Comparison of ENCODE assay signal across 25 cellular contexts in the genomic region with DNA sequence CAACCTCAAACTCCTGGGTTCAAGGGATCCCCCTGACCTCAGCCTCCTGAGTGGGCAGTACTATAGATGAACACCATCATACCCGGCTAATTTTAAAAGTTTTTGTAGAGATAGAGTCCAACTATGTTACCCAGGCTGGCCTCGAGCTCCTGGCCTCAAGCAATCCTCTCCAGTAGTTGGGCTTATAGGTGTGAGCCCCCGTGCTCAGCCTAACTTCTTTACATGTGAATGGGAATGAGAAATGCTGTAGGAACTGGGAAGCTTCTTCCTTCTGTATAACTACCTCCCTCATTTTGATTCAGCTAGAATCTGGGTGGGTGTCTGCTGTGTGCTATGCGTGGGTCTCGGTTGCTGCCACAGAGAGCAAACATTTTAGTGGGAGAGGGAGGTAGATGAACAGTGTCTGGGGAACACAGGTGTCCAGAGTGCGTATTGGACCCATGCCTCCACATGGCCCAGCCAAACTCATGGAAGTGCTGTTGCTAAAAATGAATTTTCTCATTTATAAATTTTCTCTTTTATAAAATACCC.
"Had no signal": no experiment of that assay in that cellular context is flagged by ENCODE, and none has a peak within 500 bp of the region (broad histone marks: within the 10 kb centered on the region; RNA-seq: fewer than 3 reads in every experiment).

No MANE protein-coding gene starts in this region.

- ATAC-seq: activated CD8-positive, alpha-beta memory T cell treated with anti-CD3 and anti-CD28 coated beads, Interleukin-2, amount 10 ng/mL, durations not matched to agents 7 days and 5 days; activated naive CD8-positive, alpha-beta T cell treated with anti-CD3 and anti-CD28 coated beads, Interleukin-2, amount 50 U/mL, for 24 hours had no signal

- H3K9ac ChIP-seq: SK-N-SH had no signal

- H3K4me1 Mint-ChIP-seq: activated B cell treated with CpG ODN at 0.5 μM for 24 hours; activated CD4-positive, alpha-beta memory T cell treated with anti-CD3 and anti-CD28 coated beads, Interleukin-2, amount 10 ng/mL, durations not matched to agents 7 days and 5 days; activated CD8-positive, alpha-beta memory T cell treated with anti-CD3 and anti-CD28 coated beads, Interleukin-2, amount 10 ng/mL, durations not matched to agents 7 days and 5 days; activated naive CD4-positive, alpha-beta T cell treated with anti-CD3 and anti-CD28 coated beads, Interleukin-2, amount 10 ng/mL, durations not matched to agents 7 days and 5 days; activated naive CD8-positive, alpha-beta T cell treated with anti-CD3 and anti-CD28 coated beads, Interleukin-2, amount 50 U/mL, for 24 hours had no signal

- DNase-seq: activated B cell treated with CpG ODN at 0.5 μM for 24 hours; activated CD4-positive, alpha-beta memory T cell treated with anti-CD3 and anti-CD28 coated beads, Interleukin-2, amount 10 ng/mL, durations not matched to agents 7 days and 5 days; activated CD4-positive, alpha-beta T cell treated with anti-CD3 and anti-CD28 coated beads for 48 hours; activated CD4-positive, CD25-positive, alpha-beta regulatory T cell treated with anti-CD3 and anti-CD28 coated beads, Interleukin-2, amount 50 U/mL, for 72 hours; activated CD8-positive, alpha-beta memory T cell treated with anti-CD3 and anti-CD28 coated beads for 24 hours; activated CD8-positive, alpha-beta memory T cell treated with anti-CD3 and anti-CD28 coated beads, Interleukin-2, amount 10 ng/mL, durations not matched to agents 7 days and 5 days; activated CD8-positive, alpha-beta memory T cell treated with anti-CD3 and anti-CD28 coated beads, Interleukin-2, amount 50 U/mL, for 48 hours; activated effector memory CD4-positive, alpha-beta T cell treated with Interleukin-2 at 50 U/mL for 16 hours; activated naive CD4-positive, alpha-beta T cell treated with anti-CD3 and anti-CD28 coated beads, Interleukin-2, amount 10 ng/mL, durations not matched to agents 7 days and 5 days; activated naive CD8-positive, alpha-beta T cell treated with anti-CD3 and anti-CD28 coated beads, Interleukin-2, amount 50 U/mL, for 24 hours; activated T-cell treated with anti-CD3 and anti-CD28 coated beads, Interleukin-2, amount 50 U/mL, for 48 hours; brain microvascular endothelial cell; central memory CD4-positive, alpha-beta T cell; NCI-H1105; NCI-H1417 treated with DMSO at 0.1 percent for 48 hours; NCI-H187 treated with DMSO at 0.1 percent for 48 hours; NCI-H345; NCI-H748 treated with DMSO at 0.1 percent for 48 hours; PC-9; SHP77 treated with DMSO at 0.1 percent for 48 hours; SK-N-SH had no signal

- H3K27me3 ChIP-seq: brain microvascular endothelial cell had no signal

- H3K27ac Mint-ChIP-seq: activated B cell treated with CpG ODN at 0.5 μM for 24 hours; activated CD4-positive, alpha-beta memory T cell treated with anti-CD3 and anti-CD28 coated beads, Interleukin-2, amount 10 ng/mL, durations not matched to agents 7 days and 5 days; activated CD8-positive, alpha-beta memory T cell treated with anti-CD3 and anti-CD28 coated beads, Interleukin-2, amount 10 ng/mL, durations not matched to agents 7 days and 5 days; activated naive CD4-positive, alpha-beta T cell treated with anti-CD3 and anti-CD28 coated beads, Interleukin-2, amount 10 ng/mL, durations not matched to agents 7 days and 5 days; activated naive CD8-positive, alpha-beta T cell; activated naive CD8-positive, alpha-beta T cell treated with anti-CD3 and anti-CD28 coated beads, Interleukin-2, amount 50 U/mL, for 24 hours; T-helper 1 cell treated with Interleukin-12 subunit alpha and Interleukin-12 subunit beta and Interleukin-4 antibody, amounts not matched to agents 30 μg/mL and 1 μg/mL, for 36 hours; T-helper 2 cell treated with Interferon-gamma antibody and Interleukin-4, amounts not matched to agents 5 μg/mL and 100 μg/mL, for 36 hours had no signal

- H3K9me2 ChIP-seq: SK-N-SH had no signal

- H3K36me3 ChIP-seq: brain microvascular endothelial cell, SJSA1 had no signal

- H2AFZ ChIP-seq: PC-9 had no signal

- H3K4me1 ChIP-seq: SJSA1 had no signal

- H3K4me3 Mint-ChIP-seq: activated B cell treated with CpG ODN at 0.5 μM for 24 hours; activated CD4-positive, alpha-beta memory T cell treated with anti-CD3 and anti-CD28 coated beads, Interleukin-2, amount 10 ng/mL, durations not matched to agents 7 days and 5 days; activated CD8-positive, alpha-beta memory T cell treated with anti-CD3 and anti-CD28 coated beads, Interleukin-2, amount 10 ng/mL, durations not matched to agents 7 days and 5 days; activated naive CD4-positive, alpha-beta T cell treated with anti-CD3 and anti-CD28 coated beads, Interleukin-2, amount 10 ng/mL, durations not matched to agents 7 days and 5 days; activated naive CD8-positive, alpha-beta T cell; activated naive CD8-positive, alpha-beta T cell treated with anti-CD3 and anti-CD28 coated beads, Interleukin-2, amount 50 U/mL, for 24 hours; T-helper 1 cell treated with Interleukin-12 subunit alpha and Interleukin-12 subunit beta and Interleukin-4 antibody, amounts not matched to agents 30 μg/mL and 1 μg/mL, for 36 hours; T-helper 2 cell treated with Interferon-gamma antibody and Interleukin-4, amounts not matched to agents 5 μg/mL and 100 μg/mL, for 36 hours had no signal

- H3K4me3 ChIP-seq: PC-9, SJSA1 had no signal

- H3K36me3 Mint-ChIP-seq: activated CD8-positive, alpha-beta memory T cell treated with anti-CD3 and anti-CD28 coated beads, Interleukin-2, amount 10 ng/mL, durations not matched to agents 7 days and 5 days; activated naive CD4-positive, alpha-beta T cell treated with anti-CD3 and anti-CD28 coated beads, Interleukin-2, amount 10 ng/mL, durations not matched to agents 7 days and 5 days; activated naive CD8-positive, alpha-beta T cell had no signal

- H3K27ac ChIP-seq: brain microvascular endothelial cell, PC-9, SJSA1 had no signal

- H3K9me3 ChIP-seq: SJSA1, SK-N-SH had no signal

- H3K4me2 ChIP-seq: PC-9, SK-N-SH had no signal

- H3K9me3 Mint-ChIP-seq: activated B cell treated with CpG ODN at 0.5 μM for 24 hours; activated CD4-positive, alpha-beta memory T cell treated with anti-CD3 and anti-CD28 coated beads, Interleukin-2, amount 10 ng/mL, durations not matched to agents 7 days and 5 days; activated naive CD4-positive, alpha-beta T cell treated with anti-CD3 and anti-CD28 coated beads, Interleukin-2, amount 10 ng/mL, durations not matched to agents 7 days and 5 days; activated naive CD8-positive, alpha-beta T cell treated with anti-CD3 and anti-CD28 coated beads, Interleukin-2, amount 50 U/mL, for 24 hours; T-helper 1 cell treated with Interleukin-12 subunit alpha and Interleukin-12 subunit beta and Interleukin-4 antibody, amounts not matched to agents 30 μg/mL and 1 μg/mL, for 36 hours; T-helper 2 cell treated with Interferon-gamma antibody and Interleukin-4, amounts not matched to agents 5 μg/mL and 100 μg/mL, for 36 hours had no signal
